Comparison of ENCODE assay signal across 8 cellular contexts in the genomic region with DNA sequence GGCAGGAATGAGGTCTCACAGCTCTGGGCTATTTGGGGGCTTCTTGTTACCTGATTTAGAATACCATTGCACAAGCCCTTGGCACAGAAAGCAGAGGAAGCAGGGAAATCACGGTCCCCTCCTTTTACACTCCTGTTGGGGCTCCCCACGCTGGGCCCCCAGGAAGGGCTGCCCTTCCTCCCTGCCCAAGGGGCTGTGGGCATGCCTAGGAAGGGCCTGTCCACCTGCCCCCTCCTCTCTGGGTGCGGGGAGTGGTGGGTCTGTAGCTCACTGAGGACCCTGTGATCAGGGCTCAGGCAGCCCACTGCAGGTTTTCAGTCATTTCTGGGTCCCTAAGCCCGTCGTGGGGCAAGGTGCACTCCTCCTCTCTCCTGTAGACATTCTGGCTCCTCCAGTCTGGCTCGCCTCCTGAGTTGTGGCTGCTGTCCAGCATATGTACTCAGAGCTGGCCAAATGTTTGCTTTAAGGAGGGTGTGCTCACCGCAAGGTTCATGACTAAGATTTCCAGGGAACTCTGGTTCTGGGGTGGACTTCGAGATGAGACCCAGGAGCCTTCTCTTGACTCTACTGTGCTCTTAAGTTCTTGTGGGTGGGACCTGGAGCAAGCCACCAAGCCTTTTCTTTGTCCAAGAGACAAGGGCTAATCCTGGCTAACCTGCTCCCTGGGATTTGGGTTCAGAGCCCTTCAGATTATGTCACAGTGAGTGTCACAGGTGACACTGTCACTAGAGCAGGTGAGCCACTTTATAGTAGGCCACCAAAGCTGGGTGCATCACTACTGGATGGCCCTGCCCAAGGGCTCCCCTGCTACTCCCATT. TPM values are rescaled to one million over a fixed set of nuclear protein-coding genes. Genes with fewer than 3 reads are reported as not detected.
DNase-seq lines count a peak whose midpoint lies in the region; ATAC-seq and TF ChIP-seq lines count a peak whose summit lies in the region.

No MANE protein-coding gene starts in this region.

- H3K4me1 Mint-ChIP-seq in CD4-positive, alpha-beta memory T cell: peaks cover 39 to 80% (median 57%) of the 10 kb centered on the region in 4 donors

- CTCF ChIA-PET in CD4-positive, alpha-beta memory T cell (lab: Charles Lee; ENCODE audit: partially characterized antibody): interaction anchor here (0.9 kb wide), 1 partner anchor 39 kb away, joined by 3 read pairs; no protein-coding TSS in a partner anchor

- H3K27me3 Mint-ChIP-seq in CD4-positive, alpha-beta memory T cell: no peaks in the 10 kb centered on the region

- H3K27me3 ChIP-seq in CD4-positive, alpha-beta memory T cell (ENCODE audit: insufficient read depth, low read length): no peaks in the 10 kb centered on the region

- intact Hi-C loops in CD4-positive, alpha-beta memory T cell (cut with micrococcal nuclease): no loop called here

- peak overlapping the region; percentile 10 for H3K27ac ChIP-seq in CD4-positive, alpha-beta memory T cell (ENCODE audit: low read depth, low read length)
- peak overlapping the region; percentile 85 for H3K27ac ChIP-seq in epithelial cell of prostate

- no peak overlapping the region for H3K4me3 ChIP-seq in CD4-positive, alpha-beta memory T cell (ENCODE audit: low read length in 2 of 2)

- peaks cover 51% of the 10 kb centered on the region for H3K4me1 ChIP-seq in CD4-positive, alpha-beta memory T cell (ENCODE audit: insufficient read depth, low read length)

- peak overlapping the region in 6 of 8 donors; percentile 26 to 76 (median 50) for H3K4me3 Mint-ChIP-seq in CD4-positive, alpha-beta memory T cell

- H3K27ac Mint-ChIP-seq in CD4-positive, alpha-beta memory T cell: peak overlapping the region; percentile 75 to 95 (median 90)

- H3K9me3 ChIP-seq in CD4-positive, alpha-beta memory T cell (ENCODE audit: control insufficient read depth in 1 of 2, low read length in 2 of 2): no peaks in the 10 kb centered on the region

- H3K9me3 Mint-ChIP-seq in CD4-positive, alpha-beta memory T cell: no peaks in the 10 kb centered on the region

- peak; percentile 89 for ATAC-seq in omental fat pad (ENCODE audit: low FRiP score)
- ATAC-seq in GM18868 (IDR thresholded peaks at IDR 0.05; ENCODE audit: unreplicated experiment): no peak

- POLR2A ChIA-PET in CD4-positive, alpha-beta memory T cell (lab: Charles Lee; ENCODE audit: partially characterized antibody): interaction anchor here (1.3 to 5.5 kb wide), 4 partner anchors 16 to 41 kb away, joined by 4 to 46 read pairs (median 7); no protein-coding TSS in a partner anchor

- H3K36me3 Mint-ChIP-seq in CD4-positive, alpha-beta memory T cell: peaks cover 20 to 50% of the 10 kb centered on the region in 2 donors

- no peak for DNase-seq in CD4-positive, alpha-beta memory T cell
- DNase-seq in NCI-H460 (ENCODE audit: extremely low read depth, low read depth): peak; percentile 49
- DNase-seq in epithelial cell of prostate (ENCODE audit: low read depth, low spot score): peak; percentile 73
- DNase-seq in omental fat pad (ENCODE audit: low spot score): no peak
- no peak for DNase-seq in activated CD4-positive, alpha-beta T cell treated with anti-CD3 and anti-CD28 coated beads for 4 hours
- DNase-seq in Kasumi-1 (lab: John Stamatoyannopoulos, UW): no peak
- no peak for DNase-seq in NCI-H146 (lab: John Stamatoyannopoulos, UW)

- no peak for TF ChIP-seq CTCF in omental fat pad (IDR thresholded peaks at IDR 0.05)

- peaks cover 33% of the 10 kb centered on the region for H3K36me3 ChIP-seq in CD4-positive, alpha-beta memory T cell (ENCODE audit: insufficient read depth, low read length)

RNA-seq across cellular contexts. Expression of gene TACR2, which starts 56.0 kb away (rescaled TPM):
- under 1 TPM in 1 of 2 experiments, not detected in 1; 0.19 TPM for total RNA-seq in CD4-positive, alpha-beta memory T cell
- polyA plus RNA-seq in CD4-positive, alpha-beta memory T cell: under 1 TPM in 1 of 2 donors, not detected in 1; 0.17 TPM
- total RNA-seq in NCI-H460 (2014; rRNA removed; shearing (Covaris generic)): not detected in 2 replicates
- polyA plus RNA-seq in NCI-H460 (2014; cell fraction: nucleus; rRNA removed): not detected in 2 replicates
- under 1 TPM in 3 of 4 donors, not detected in 1; 0.44 to 0.96 (median 0.74) TPM for total RNA-seq in omental fat pad

Comparison
In these comparisons a context has a peak if more than half of its experiments do, and no peak if none do; other contexts are left out.
1. DNase-seq: peak in NCI-H460 (single experiment) and epithelial cell of prostate (single experiment); none in CD4-positive, alpha-beta memory T cell (0 of 5), omental fat pad (single experiment), activated CD4-positive, alpha-beta T cell treated with anti-CD3 and anti-CD28 coated beads for 4 hours (0 of 2), Kasumi-1 (0 of 2) and NCI-H146 (single experiment).